Comparison of ENCODE assay signal across 1 cellular context in the genomic region with DNA sequence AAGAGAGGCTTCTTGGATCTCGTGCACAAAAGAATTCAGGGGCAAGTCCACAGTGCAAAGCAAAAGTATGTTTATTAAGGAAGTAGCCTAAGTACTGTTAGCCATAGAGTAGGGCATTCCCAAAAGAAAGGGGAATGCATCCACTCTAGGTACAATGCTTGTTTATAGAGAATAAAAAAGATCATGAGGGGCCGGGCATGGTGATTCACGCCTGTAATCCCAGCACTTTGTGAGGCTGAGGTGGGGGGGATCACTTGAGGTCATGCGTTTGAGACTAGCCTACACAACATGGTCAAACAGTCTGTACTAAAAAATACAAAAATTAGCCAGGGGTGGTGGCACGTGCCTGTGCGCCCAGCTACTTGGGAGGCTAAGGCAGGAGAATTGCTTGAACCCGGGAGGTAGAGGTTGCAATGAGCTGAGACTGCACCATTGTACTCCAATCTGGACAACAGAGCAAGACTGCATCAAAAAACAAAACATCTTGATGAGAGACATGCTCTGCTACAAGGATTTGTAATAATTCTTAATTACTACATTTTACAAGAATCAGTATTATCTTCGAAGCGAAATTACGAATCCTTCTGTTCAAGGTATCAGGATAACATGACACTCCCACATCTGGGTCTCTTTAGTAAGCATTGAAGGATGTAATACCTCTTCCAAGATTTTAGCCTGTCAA.
TF ChIP-seq lines count a peak whose summit lies in the region.

No MANE protein-coding gene starts in this region.

TF ChIP-seq in liver, 16 proteins besides CTCF, POLR2A, EP300 and RAD21:
- no peak for TF ChIP-seq TAF1 (conservative IDR thresholded peaks at IDR 0.05)
- TF ChIP-seq JUND (IDR thresholded peaks at IDR 0.05) = no peak
- TF ChIP-seq GABPA (IDR thresholded peaks at IDR 0.05 in 1 of 2, conservative IDR thresholded peaks at IDR 0.05 in 1 of 2) = no peak
- TF ChIP-seq, protein P1, sequence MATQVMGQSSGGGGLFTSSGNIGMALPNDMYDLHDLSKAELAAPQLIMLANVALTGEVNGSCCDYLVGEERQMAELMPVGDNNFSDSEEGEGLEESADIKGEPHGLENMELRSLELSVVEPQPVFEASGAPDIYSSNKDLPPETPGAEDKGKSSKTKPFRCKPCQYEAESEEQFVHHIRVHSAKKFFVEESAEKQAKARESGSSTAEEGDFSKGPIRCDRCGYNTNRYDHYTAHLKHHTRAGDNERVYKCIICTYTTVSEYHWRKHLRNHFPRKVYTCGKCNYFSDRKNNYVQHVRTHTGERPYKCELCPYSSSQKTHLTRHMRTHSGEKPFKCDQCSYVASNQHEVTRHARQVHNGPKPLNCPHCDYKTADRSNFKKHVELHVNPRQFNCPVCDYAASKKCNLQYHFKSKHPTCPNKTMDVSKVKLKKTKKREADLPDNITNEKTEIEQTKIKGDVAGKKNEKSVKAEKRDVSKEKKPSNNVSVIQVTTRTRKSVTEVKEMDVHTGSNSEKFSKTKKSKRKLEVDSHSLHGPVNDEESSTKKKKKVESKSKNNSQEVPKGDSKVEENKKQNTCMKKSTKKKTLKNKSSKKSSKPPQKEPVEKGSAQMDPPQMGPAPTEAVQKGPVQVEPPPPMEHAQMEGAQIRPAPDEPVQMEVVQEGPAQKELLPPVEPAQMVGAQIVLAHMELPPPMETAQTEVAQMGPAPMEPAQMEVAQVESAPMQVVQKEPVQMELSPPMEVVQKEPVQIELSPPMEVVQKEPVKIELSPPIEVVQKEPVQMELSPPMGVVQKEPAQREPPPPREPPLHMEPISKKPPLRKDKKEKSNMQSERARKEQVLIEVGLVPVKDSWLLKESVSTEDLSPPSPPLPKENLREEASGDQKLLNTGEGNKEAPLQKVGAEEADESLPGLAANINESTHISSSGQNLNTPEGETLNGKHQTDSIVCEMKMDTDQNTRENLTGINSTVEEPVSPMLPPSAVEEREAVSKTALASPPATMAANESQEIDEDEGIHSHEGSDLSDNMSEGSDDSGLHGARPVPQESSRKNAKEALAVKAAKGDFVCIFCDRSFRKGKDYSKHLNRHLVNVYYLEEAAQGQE (IDR thresholded peaks at IDR 0.05) = no peak
- no peak for TF ChIP-seq FOXA1 (IDR thresholded peaks at IDR 0.05)
- TF ChIP-seq YY1 (IDR thresholded peaks at IDR 0.05) = no peak
- no peak for TF ChIP-seq NR2F2 (IDR thresholded peaks at IDR 0.05)
- TF ChIP-seq EGR1 (IDR thresholded peaks at IDR 0.05; ENCODE audit: low read depth in 2 of 2) = no peak
- TF ChIP-seq ZBTB33 (IDR thresholded peaks at IDR 0.05) = no peak
- TF ChIP-seq SP1 (IDR thresholded peaks at IDR 0.05) = no peak
- TF ChIP-seq RXRA (IDR thresholded peaks at IDR 0.05) = no peak
- TF ChIP-seq, protein P2, sequence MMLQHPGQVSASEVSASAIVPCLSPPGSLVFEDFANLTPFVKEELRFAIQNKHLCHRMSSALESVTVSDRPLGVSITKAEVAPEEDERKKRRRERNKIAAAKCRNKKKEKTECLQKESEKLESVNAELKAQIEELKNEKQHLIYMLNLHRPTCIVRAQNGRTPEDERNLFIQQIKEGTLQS (IDR thresholded peaks at IDR 0.05) = no peak
TF ChIP-seq in liver: peak in this region for 0.
